In genomic region chr16:13885700-13886099, GRCh38 we compare ENCODE assay signal across 21 cellular contexts. TPM values are rescaled to one million over a fixed set of nuclear protein-coding genes. Genes with fewer than 3 reads are reported as not detected.
DNase-seq lines count a peak whose midpoint lies in the region; ATAC-seq and TF ChIP-seq lines count a peak whose summit lies in the region.
"Had no signal": no experiment of that assay in that cellular context is flagged by ENCODE, and none has a peak within 500 bp of the region (broad histone marks: within the 10 kb centered on the region; RNA-seq: fewer than 3 reads in every experiment).

No MANE protein-coding gene starts in this region.

- H2AFZ ChIP-seq in hepatocyte, result no peak overlapping the region

- intact Hi-C loops in Caco-2 (cut with micrococcal nuclease; ENCODE audit: unreplicated experiment), result no loop called here
- intact Hi-C loops in right cardiac atrium (cut with DNase I), result no loop called here

- 40% methylated on average over 6 of the region's 6 CpGs for WGBS in hepatocyte (ENCODE audit: low lambda C conversion rate, missing lambda C conversion rate)
- 55% methylated on average over 6 of the region's 6 CpGs for WGBS in right cardiac atrium

- TF ChIP-seq CTCF in Caco-2 (IDR thresholded peaks at IDR 0.05; ENCODE audit: insufficient read depth in 1 of 2, low read depth in 1 of 2, low read length in 1 of 2, severe bottlenecking in 1 of 2, unreplicated experiment in 1 of 2) (no peak), WTC11 (IDR thresholded peaks at IDR 0.05) (no peak), hepatocyte (IDR thresholded peaks at IDR 0.05; ENCODE audit: poor library complexity) (no peak), BE2C (IDR thresholded peaks at IDR 0.05; ENCODE audit: low read depth, low read length) (no peak)

- H3K36me3 ChIP-seq in Caco-2 (ENCODE audit: control insufficient read depth, insufficient read depth, low read length) (no peaks in the 10 kb centered on the region), hepatocyte (replicated peaks; ENCODE audit: insufficient read depth, low read depth) (no peaks in the 10 kb centered on the region), BE2C (no peaks in the 10 kb centered on the region)
- H3K36me3 ChIP-seq: BLaER1 treated with 17β-estradiol and CSF1 and Interleukin-3, amounts not matched to agents 10 nM and 100 nM had no signal

- H3K4me3 ChIP-seq in Caco-2 (ENCODE audit: low read depth, low read length), result no peak overlapping the region
- H3K4me3 ChIP-seq in hepatocyte, result no peak overlapping the region
- H3K4me3 ChIP-seq in BE2C (ENCODE audit: low read depth, low read length), result no peak overlapping the region
- H3K4me3 ChIP-seq in right cardiac atrium (ENCODE audit: low read length), result no peak overlapping the region
- H3K4me3 ChIP-seq: BLaER1 treated with 17β-estradiol and CSF1 and Interleukin-3, amounts not matched to agents 10 nM and 100 nM; GM12878 had no signal

- peaks cover 11% of the 10 kb centered on the region for H3K27me3 Mint-ChIP-seq in Caco-2 (ENCODE audit: insufficient read depth, unreplicated experiment)
- H3K27me3 Mint-ChIP-seq in WTC11 (ENCODE audit: low read depth), result peaks cover 18% of the 10 kb centered on the region

- no peak overlapping the region for H3K4me3 Mint-ChIP-seq in Caco-2 (ENCODE audit: unreplicated experiment)
- no peak overlapping the region for H3K4me3 Mint-ChIP-seq in WTC11
- H3K4me3 Mint-ChIP-seq: CD4-positive, alpha-beta T cell; CD8-positive, alpha-beta T cell had no signal

- no peaks in the 10 kb centered on the region; the same call in none of the 2 replicates for H3K27me3 ChIP-seq in Caco-2 (replicated peaks; ENCODE audit: control insufficient read depth, insufficient read depth, low read length)
- H3K27me3 ChIP-seq in hepatocyte, result peaks cover 4% of the 10 kb centered on the region
- H3K27me3 ChIP-seq in BE2C, result peaks cover 5% of the 10 kb centered on the region; the same call in 1 of the 2 replicates
- no peaks in the 10 kb centered on the region for H3K27me3 ChIP-seq in right cardiac atrium (ENCODE audit: control insufficient read depth, insufficient read depth)
- H3K27me3 ChIP-seq: BLaER1 treated with 17β-estradiol and CSF1 and Interleukin-3, amounts not matched to agents 10 nM and 100 nM had no signal

- ATAC-seq in WTC11 (no peak), GM21786 (IDR thresholded peaks at IDR 0.05; ENCODE audit: unreplicated experiment) (no peak), right cardiac atrium (no peak)
- ATAC-seq: CD8-positive, alpha-beta T cell; GM12878 had no signal

- no peak overlapping the region for H3K4me2 ChIP-seq in hepatocyte
- H3K4me2 ChIP-seq: BLaER1 treated with 17β-estradiol and CSF1 and Interleukin-3, amounts not matched to agents 10 nM and 100 nM had no signal

- H3K36me3 Mint-ChIP-seq in Caco-2 (ENCODE audit: insufficient read depth, unreplicated experiment), result no peaks in the 10 kb centered on the region
- peaks cover 16% of the 10 kb centered on the region for H3K36me3 Mint-ChIP-seq in WTC11
- H3K36me3 Mint-ChIP-seq: CD8-positive, alpha-beta T cell had no signal

- DNase-seq in NCI-H82 (lab: John Stamatoyannopoulos, UW), result peak; percentile 11
- DNase-seq in NCI-H82 treated with DMSO at 0.1 percent for 48 hours (lab: John Stamatoyannopoulos, UW; ENCODE audit: unreplicated experiment), result no peak
- peak; percentile 53 to 58 for DNase-seq in Caco-2
- no peak for DNase-seq in WTC11 (ENCODE audit: low spot score)
- DNase-seq in hepatocyte (ENCODE audit: low spot score), result peak; percentile 35
- no peak for DNase-seq in BE2C
- no peak for DNase-seq in right cardiac atrium
- DNase-seq: 8988T; ACHN; CD4-positive, alpha-beta T cell; CD8-positive, alpha-beta T cell; DMS 273 treated with DMSO at 0.1 percent for 48 hours; DMS153; DMS79; DND-41; EL; GDM1 had no signal

- no TSS peak for BruUV-seq in Caco-2 (replicated peaks; lab: Mats Ljungman, UMichigan)

- POLR2A ChIA-PET in Caco-2 (lab: Charles Lee) (no interaction called here), WTC11 (lab: Charles Lee) (no interaction called here)

- no peaks in the 10 kb centered on the region for H3K9me2 ChIP-seq in hepatocyte (replicated peaks; ENCODE audit: insufficient read depth)

- H3K9me3 ChIP-seq in Caco-2 (no peaks in the 10 kb centered on the region), hepatocyte (ENCODE audit: low read depth) (no peaks in the 10 kb centered on the region), BE2C (no peaks in the 10 kb centered on the region; the same call in 1 of the 2 replicates), right cardiac atrium (ENCODE audit: control insufficient read depth, low read length) (no peaks in the 10 kb centered on the region)

- no peaks in the 10 kb centered on the region for H3K79me2 ChIP-seq in hepatocyte

- CTCF ChIA-PET in Caco-2 (lab: Charles Lee), result interaction anchor here (0.6 to 1.6 kb wide), 4 partner anchors 12 to 34 kb away, joined by 3 to 7 read pairs (median 4); partner anchors contain the start of gene ERCC4
- CTCF ChIA-PET in WTC11 (lab: Charles Lee), result interaction anchor here (1.0 kb wide), 1 partner anchor 34 kb away, joined by 3 read pairs; the partner anchor contains the start of gene ERCC4

- no peak overlapping the region for H3K27ac Mint-ChIP-seq in Caco-2 (ENCODE audit: unreplicated experiment)
- H3K27ac Mint-ChIP-seq in WTC11, result no peak overlapping the region
- H3K27ac Mint-ChIP-seq: CD4-positive, alpha-beta T cell; CD8-positive, alpha-beta T cell had no signal

- H3K4me1 Mint-ChIP-seq in Caco-2 (ENCODE audit: low read depth, unreplicated experiment), result peaks cover 5% of the 10 kb centered on the region
- no peaks in the 10 kb centered on the region for H3K4me1 Mint-ChIP-seq in WTC11

- H3K4me1 ChIP-seq in Caco-2 (no peaks in the 10 kb centered on the region), hepatocyte (ENCODE audit: insufficient read depth) (no peaks in the 10 kb centered on the region), BE2C (no peaks in the 10 kb centered on the region), right cardiac atrium (ENCODE audit: control insufficient read depth, insufficient read depth, low read length) (no peaks in the 10 kb centered on the region)
- H3K4me1 ChIP-seq: BLaER1 treated with 17β-estradiol and CSF1 and Interleukin-3, amounts not matched to agents 10 nM and 100 nM had no signal

- peaks cover 10% of the 10 kb centered on the region for H3K9me3 Mint-ChIP-seq in Caco-2 (ENCODE audit: unreplicated experiment)
- peaks cover 60% of the 10 kb centered on the region for H3K9me3 Mint-ChIP-seq in WTC11
- H3K9me3 Mint-ChIP-seq: CD4-positive, alpha-beta T cell had no signal

- H4K20me1 ChIP-seq in hepatocyte (ENCODE audit: insufficient read depth, poor library complexity, severe bottlenecking), result no peaks in the 10 kb centered on the region
- H4K20me1 ChIP-seq: BLaER1 treated with 17β-estradiol and CSF1 and Interleukin-3, amounts not matched to agents 10 nM and 100 nM had no signal

- H3K27ac ChIP-seq in hepatocyte (no peak overlapping the region), right cardiac atrium (ENCODE audit: low read length) (no peak overlapping the region)
- H3K27ac ChIP-seq: BLaER1 treated with 17β-estradiol and CSF1 and Interleukin-3, amounts not matched to agents 10 nM and 100 nM; C4-2B had no signal

TF ChIP-seq in WTC11, 78 proteins besides CTCF, POLR2A, EP300 and RAD21:
- TF ChIP-seq GTF2I (CRISPR knock-in tag; conservative IDR thresholded peaks at IDR 0.05), result no peak
- 0 out of 2 replicates have a peak, but pooled peaks have one; percentile 41 for TF ChIP-seq GABPB1 (CRISPR knock-in tag; IDR thresholded peaks at IDR 0.05)

RNA-seq across cellular contexts. Expression of gene ERCC4, which starts 34.3 kb away (rescaled TPM):
- total RNA-seq in Caco-2 (2022) (6.8 and 7.1 TPM in 2 replicates), WTC11 (2021) (12.1 to 15.7 TPM (median 13.4 TPM) in 3 replicates), hepatocyte (10.4 and 14.5 TPM in 2 replicates), right cardiac atrium (10 to 100 TPM in 2 of 4 donors, 1 to 10 TPM in 2; 9.2 to 14.4 (median 10.6) TPM)
- polyA plus RNA-seq in hepatocyte (11.3 and 19.3 TPM in 2 replicates), right cardiac atrium (2.3 TPM)
- polyA plus RNA-seq in BE2C (2012; ENCODE audit: insufficient read depth, insufficient read length, low read depth), result 3.6 TPM

Comparison
In these comparisons a context has a peak if more than half of its experiments do, and no peak if none do; other contexts are left out.
1. DNase-seq: peak in NCI-H82 (single experiment), Caco-2 (2 of 2) and hepatocyte (single experiment); none in NCI-H82 treated with DMSO at 0.1 percent for 48 hours (single experiment), WTC11 (single experiment), BE2C (single experiment) and right cardiac atrium (0 of 3).